ENCODE assay signal across 8 cellular contexts in genomic region chr6:147506704-147507114, GRCh38. TPM values are rescaled to one million over a fixed set of nuclear protein-coding genes. Genes with fewer than 3 reads are reported as not detected.
DNase-seq lines count a peak whose midpoint lies in the region; ATAC-seq, FAIRE-seq and TF ChIP-seq lines count a peak whose summit lies in the region.

No MANE protein-coding gene starts in this region.

- H3K27me3 ChIP-seq in astrocyte (ENCODE audit: insufficient read depth, low read length): peaks cover 16% of the 10 kb centered on the region

- no peaks in the 10 kb centered on the region for H3K4me1 ChIP-seq in OCI-LY7 (ENCODE audit: insufficient read depth, low read length, poor library complexity, severe bottlenecking)
- H3K4me1 ChIP-seq in astrocyte (ENCODE audit: insufficient read depth, low read length): peaks cover 10% of the 10 kb centered on the region

- no peak for FAIRE-seq in astrocyte (lab: Jason Lieb, UNC)

- POLR2A ChIA-PET in OCI-LY7 (lab: Charles Lee): interaction anchor here (0.6 to 1.5 kb wide), 2 partner anchors 16 to 261 kb away, joined by 3 read pairs; no protein-coding TSS in a partner anchor

- no peak overlapping the region for H3K27ac ChIP-seq in OCI-LY7 (ENCODE audit: low read depth, low read length, poor library complexity, severe bottlenecking)
- no peak overlapping the region for H3K27ac ChIP-seq in astrocyte (ENCODE audit: low read depth, low read length)

- no peaks in the 10 kb centered on the region for H3K4me1 Mint-ChIP-seq in astrocyte (ENCODE audit: low read depth, unreplicated experiment)

- H3K27ac Mint-ChIP-seq in astrocyte (ENCODE audit: unreplicated experiment): no peak overlapping the region

- ATAC-seq in HG03378 (IDR thresholded peaks at IDR 0.05; ENCODE audit: unreplicated experiment): peak; percentile 34
- ATAC-seq in activated CD4-positive, CD25-positive, alpha-beta regulatory T cell treated with anti-CD3 and anti-CD28 coated beads, Interleukin-2, amount 50 U/mL, for 24 hours: no peak

- no peaks in the 10 kb centered on the region for H3K9me3 Mint-ChIP-seq in astrocyte (ENCODE audit: unreplicated experiment)

- no peaks in the 10 kb centered on the region for H3K9me3 ChIP-seq in OCI-LY7 (ENCODE audit: low read length)
- H3K9me3 ChIP-seq in astrocyte (ENCODE audit: insufficient read depth, low read depth, low read length): no peaks in the 10 kb centered on the region

- no peak overlapping the region for H3K4me3 ChIP-seq in OCI-LY7 (ENCODE audit: low read depth, low read length, poor library complexity, severe bottlenecking)
- H3K4me3 ChIP-seq in astrocyte (ENCODE audit: insufficient read depth, low read depth, low read length): peak overlapping the region; percentile 85
- H3K4me3 ChIP-seq in retinal pigment epithelial cell (ENCODE audit: low read length): peak overlapping the region; percentile 70

- H3K9me2 ChIP-seq in OCI-LY7 (ENCODE audit: insufficient read depth, low read length): no peaks in the 10 kb centered on the region

- no peak overlapping the region for H2AFZ ChIP-seq in OCI-LY7 (ENCODE audit: low read length)
- peak overlapping the region; percentile 89 for H2AFZ ChIP-seq in astrocyte (ENCODE audit: low read depth, low read length)

- H3K36me3 ChIP-seq in OCI-LY7 (ENCODE audit: insufficient read depth, low read length) (no peaks in the 10 kb centered on the region), astrocyte (ENCODE audit: insufficient read depth, low read length) (no peaks in the 10 kb centered on the region)

- BruUV-seq in OCI-LY7 (replicated peaks; lab: Mats Ljungman, UMichigan): no TSS peak

- intact Hi-C loops in OCI-LY7 (cut with micrococcal nuclease; ENCODE audit: unreplicated experiment): no loop called here

- TF ChIP-seq CTCF in OCI-LY7 (conservative IDR thresholded peaks at IDR 0.05; ENCODE audit: low read length): peak; percentile 53
- peak; percentile 67 for TF ChIP-seq CTCF in astrocyte (IDR thresholded peaks at IDR 0.05; ENCODE audit: insufficient read depth, low read depth, low read length)
- TF ChIP-seq CTCF in retinal pigment epithelial cell (conservative IDR thresholded peaks at IDR 0.05; ENCODE audit: low read depth, low read length): peak; percentile 83

- H3K4me3 Mint-ChIP-seq in astrocyte (ENCODE audit: unreplicated experiment): peak overlapping the region; percentile 84

- DNase-seq in activated T-cell treated with anti-CD3 and anti-CD28 coated beads for 48 hours (ENCODE audit: low read depth) (peak; percentile 62), OCI-LY7 (ENCODE audit: low spot score) (no peak), astrocyte (ENCODE audit: low read depth) (peak; percentile 12), hepatic stellate cell (ENCODE audit: low spot score) (peak; percentile 64), retinal pigment epithelial cell (ENCODE audit: low read depth) (no peak)
- DNase-seq in activated T-cell treated with anti-CD3 and anti-CD28 coated beads, Interleukin-2, amount 50 U/mL, for 1 hour: no peak

- peaks cover 49% of the 10 kb centered on the region for H3K27me3 Mint-ChIP-seq in astrocyte (ENCODE audit: low read depth, unreplicated experiment)

- CTCF ChIA-PET in OCI-LY7 (lab: Charles Lee; ENCODE audit: unreplicated experiment): no interaction called here

- H3K4me2 ChIP-seq in OCI-LY7 (ENCODE audit: low read length) (no peak overlapping the region), astrocyte (ENCODE audit: low read length) (peak overlapping the region; percentile 99)

- H3K79me2 ChIP-seq in OCI-LY7 (ENCODE audit: insufficient read depth, low read depth, low read length) (no peaks in the 10 kb centered on the region), astrocyte (ENCODE audit: insufficient read depth, low read length) (no peaks in the 10 kb centered on the region)

- no peaks in the 10 kb centered on the region for H3K36me3 Mint-ChIP-seq in astrocyte (ENCODE audit: low read depth, unreplicated experiment)

- peak overlapping the region; percentile 77 for H3K9ac ChIP-seq in astrocyte (ENCODE audit: low read length)

- H4K20me1 ChIP-seq in OCI-LY7 (ENCODE audit: insufficient read depth, low read length): no peaks in the 10 kb centered on the region
- H4K20me1 ChIP-seq in astrocyte (ENCODE audit: insufficient read depth, low read length): no peaks in the 10 kb centered on the region

RNA-seq across cellular contexts. Expression of gene SAMD5, which starts 1.8 kb away (rescaled TPM):
- total RNA-seq in OCI-LY7 (2014; rRNA removed; shearing (Covaris generic)): 0.13 TPM in 1 of 2 replicates, not detected in the other
- total RNA-seq in OCI-LY7 (2022) (not detected in 2 replicates), astrocyte (0.36 and 0.93 TPM in 2 replicates)

Comparison
In these comparisons a context has a peak if more than half of its experiments do, and no peak if none do; other contexts are left out.
1. DNase-seq: peak in activated T-cell treated with anti-CD3 and anti-CD28 coated beads for 48 hours (single experiment), astrocyte (single experiment) and hepatic stellate cell (single experiment); none in activated T-cell treated with anti-CD3 and anti-CD28 coated beads, Interleukin-2, amount 50 U/mL, for 1 hour (single experiment), OCI-LY7 (single experiment) and retinal pigment epithelial cell (single experiment).
2. Peak in every context shown above with its lines, with median percentiles within 50 percentile points of each other: CTCF ChIP-seq.